Comparison of ENCODE assay signal across 9 cellular contexts in the genomic region with DNA sequence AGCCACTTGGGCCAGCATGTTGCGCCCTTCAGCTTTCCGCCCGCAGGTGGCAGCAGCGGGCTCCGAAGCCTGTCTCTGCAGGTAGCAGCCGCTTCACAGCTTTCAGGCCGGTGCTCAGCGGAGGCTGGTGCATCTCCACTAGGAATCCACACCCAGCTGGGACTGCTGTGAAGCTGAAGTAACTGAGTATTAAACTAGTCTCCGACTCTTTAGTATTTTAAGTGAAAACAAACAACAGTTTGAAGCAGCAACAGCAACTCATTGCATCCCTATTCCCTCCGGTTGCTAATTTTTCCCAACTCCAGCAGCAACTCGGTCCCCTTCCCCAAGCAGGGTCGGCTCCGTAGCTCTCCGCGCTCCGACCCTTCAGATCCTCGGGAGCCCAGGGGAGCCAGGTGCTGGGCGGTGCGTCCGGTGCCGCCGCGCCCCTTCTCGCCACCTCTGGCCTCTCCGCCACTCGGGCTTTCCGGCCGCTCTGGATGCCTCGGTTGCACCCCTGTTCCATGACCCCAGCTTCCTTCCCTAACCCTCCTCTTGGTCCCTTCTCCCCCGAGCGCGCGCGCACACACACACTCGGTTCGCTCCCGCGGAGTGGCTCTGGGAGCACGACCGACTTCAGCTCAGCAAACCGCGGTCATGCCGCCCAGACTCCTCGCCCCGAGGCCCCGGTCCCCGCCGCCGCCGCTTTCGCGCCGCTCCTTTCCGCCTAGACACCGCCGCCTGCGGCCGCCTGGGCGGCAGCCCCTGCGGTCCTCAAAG. TPM values are rescaled to one million over a fixed set of nuclear protein-coding genes. Genes with fewer than 3 reads are reported as not detected.
DNase-seq lines count a peak whose midpoint lies in the region; ATAC-seq, FAIRE-seq and TF ChIP-seq lines count a peak whose summit lies in the region.
"Had no signal": no experiment of that assay in that cellular context is flagged by ENCODE, and none has a peak within 500 bp of the region (broad histone marks: within the 10 kb centered on the region; RNA-seq: fewer than 3 reads in every experiment).

No MANE protein-coding gene starts in this region.

- TF ChIP-seq CTCF in H1 (IDR thresholded peaks at IDR 0.05; ENCODE audit: control extremely low read depth in 1 of 3, insufficient read depth in 1 of 3, low read depth in 1 of 3, low read length in 3 of 3) = peak; percentile 88 to 92 (median 89)

- no peak overlapping the region for H3K56ac ChIP-seq in H1 (replicated peaks; ENCODE audit: insufficient read length, low read depth, low read length)

- no peaks in the 10 kb centered on the region for H3K9me3 ChIP-seq in H1 (ENCODE audit: insufficient read depth in 2 of 2, low read depth in 1 of 2, low read length in 1 of 2)

- WGBS in H1 (ENCODE audit: extremely low coverage in 1 of 2, insufficient coverage in 1 of 2, insufficient read length in 1 of 2, insufficient replicate concordance in 2 of 2, low coverage in 1 of 2, low lambda C conversion rate in 2 of 2, missing lambda C conversion rate in 1 of 2), 2 experiments = 1% methylated on average over 48 of the region's 60 CpGs; no CpG with 5 or more reads in 1 of the 2 experiments

- H4K8ac ChIP-seq in H1 (ENCODE audit: extremely low read depth, insufficient read depth, low read length) = peak overlapping the region; percentile 68; the same call in 1 of the 2 replicates

- no peak overlapping the region for H2BK12ac ChIP-seq in H1 (ENCODE audit: low read depth, low read length)

- H3K27ac Mint-ChIP-seq in activated CD8-positive, alpha-beta T cell treated with anti-CD3 and anti-CD28 coated beads, Interleukin-2, amount 10 ng/mL, durations not matched to agents 7 days and 5 days = no peak overlapping the region

- DNase-seq in CD1c-positive myeloid dendritic cell (ENCODE audit: extremely low spot score) (peak; percentile 68), NCI-H526 (lab: John Stamatoyannopoulos, UW) (peak; percentile 77 to 94), H1 (ENCODE audit: low read depth in 1 of 2, low spot score in 2 of 2) (peak; percentile 69 to 94), medulla oblongata (ENCODE audit: extremely low spot score) (peak; percentile 89)
- peak; percentile 75 for DNase-seq in activated CD8-positive, alpha-beta T cell treated with anti-CD3 and anti-CD28 coated beads, Interleukin-2, amount 10 ng/mL, durations not matched to agents 7 days and 5 days
- peak; percentile 46 to 55 (median 46) for DNase-seq in stimulated activated CD4-positive, alpha-beta T cell treated with anti-CD3 and anti-CD28 coated beads, TNF-alpha, amount 100 ng/mL, for 48 hours (ENCODE audit: low read depth in 3 of 3)

- no peak for TF ChIP-seq POLR2A in H1 (IDR thresholded peaks at IDR 0.05; ENCODE audit: control extremely low read depth in 1 of 2, low read depth in 2 of 2, low read length in 2 of 2)

- H3K4me3 Mint-ChIP-seq in activated CD8-positive, alpha-beta T cell treated with anti-CD3 and anti-CD28 coated beads, Interleukin-2, amount 10 ng/mL, durations not matched to agents 7 days and 5 days = peak overlapping the region; percentile 45

- H2AK5ac ChIP-seq in H1 (ENCODE audit: low read depth, low read length) = no peak overlapping the region

- H4K20me1 ChIP-seq in H1 (replicated peaks in 1 of 2; ENCODE audit: control insufficient read depth in 1 of 2, insufficient read depth in 2 of 2, low read length in 2 of 2) = no peaks in the 10 kb centered on the region

- no peaks in the 10 kb centered on the region for H3K9me3 Mint-ChIP-seq in activated CD8-positive, alpha-beta T cell treated with anti-CD3 and anti-CD28 coated beads, Interleukin-2, amount 10 ng/mL, durations not matched to agents 7 days and 5 days (ENCODE audit: insufficient read depth)

- CTCF ChIA-PET in activated CD8-positive, alpha-beta T cell treated with anti-CD3 and anti-CD28 coated beads, Interleukin-2, amount 10 ng/mL, durations not matched to agents 7 days and 5 days (lab: Charles Lee) = interaction anchor here (0.8 to 1.9 kb wide), 12 partner anchors 11 to 1954 kb away, joined by 3 to 6 read pairs (median 4); no protein-coding TSS in a partner anchor
- CTCF ChIA-PET in H1 (lab: Charles Lee; ENCODE audit: partially characterized antibody) = interaction anchor here (0.6 to 3.8 kb wide), 47 partner anchors 8 to 997 kb away, joined by 3 to 24 read pairs (median 4); no protein-coding TSS in a partner anchor

- no peak overlapping the region for H3K23ac ChIP-seq in H1 (ENCODE audit: insufficient read length)

- peak overlapping the region; percentile 58 to 80 for H3K4me2 ChIP-seq in H1 (ENCODE audit: insufficient read depth in 1 of 2, low read depth in 2 of 2, low read length in 2 of 2)

- no peak overlapping the region for H4K5ac ChIP-seq in H1 (ENCODE audit: insufficient read length, low read depth, low read length)

- H3K23me2 ChIP-seq in H1 (ENCODE audit: low read depth, low read length) = peaks cover 8% of the 10 kb centered on the region; the same call in 1 of the 2 replicates

- ATAC-seq in GM19395 (IDR thresholded peaks at IDR 0.05; ENCODE audit: unreplicated experiment) (peak; percentile 97), HG03520 (IDR thresholded peaks at IDR 0.05; ENCODE audit: unreplicated experiment) (peak; percentile 96)
- ATAC-seq in activated CD8-positive, alpha-beta T cell treated with anti-CD3 and anti-CD28 coated beads, Interleukin-2, amount 10 ng/mL, durations not matched to agents 7 days and 5 days = peak; percentile 93

- H3K9ac ChIP-seq in H1 (replicated peaks in 1 of 4; ENCODE audit: extremely low read depth in 1 of 4, low read depth in 3 of 4, low read length in 3 of 4) = no peak overlapping the region; a peak in 1 of 7 replicates

- H3K4me3 ChIP-seq in H1 (ENCODE audit: extremely low read depth in 1 of 4, insufficient read depth in 2 of 4, low read depth in 3 of 4, low read length in 4 of 4) = peak overlapping the region; percentile 41 to 92 (median 56)

- peak overlapping the region; percentile 48; the same call in 1 of the 2 replicates for H3K18ac ChIP-seq in H1 (ENCODE audit: extremely low read depth, low read length)

- H2BK5ac ChIP-seq in H1 (ENCODE audit: low read depth, low read length) = peak overlapping the region; percentile 41; the same call in 1 of the 2 replicates

- H2BK15ac ChIP-seq in H1 (ENCODE audit: low read length) = no peak overlapping the region

- no peak overlapping the region for H2BK120ac ChIP-seq in H1 (replicated peaks; ENCODE audit: low read depth, low read length)

- H3K27me3 Mint-ChIP-seq in activated CD8-positive, alpha-beta T cell treated with anti-CD3 and anti-CD28 coated beads, Interleukin-2, amount 10 ng/mL, durations not matched to agents 7 days and 5 days (ENCODE audit: low read depth) = peaks cover 34% of the 10 kb centered on the region

- H3K14ac ChIP-seq in H1 (ENCODE audit: insufficient read length) = no peak overlapping the region

- H3K79me1 ChIP-seq in H1 (ENCODE audit: low read depth, low read length) = no peaks in the 10 kb centered on the region

- H3K27me3 ChIP-seq in H1 (replicated peaks in 1 of 4; ENCODE audit: control insufficient read depth in 3 of 4, extremely low read depth in 1 of 4, insufficient read depth in 3 of 4, low read length in 3 of 4) = peaks cover 3 to 15% (median 11%) of the 10 kb centered on the region in 4 experiments

- FAIRE-seq in H1 (lab: Jason Lieb, UNC) = no peak

- H3K4me1 Mint-ChIP-seq in activated CD8-positive, alpha-beta T cell treated with anti-CD3 and anti-CD28 coated beads, Interleukin-2, amount 10 ng/mL, durations not matched to agents 7 days and 5 days (ENCODE audit: low read depth) = peaks cover 5% of the 10 kb centered on the region

- no peak overlapping the region for H3K4ac ChIP-seq in H1 (replicated peaks; ENCODE audit: insufficient read length, low read depth, low read length)

- peak overlapping the region; percentile 66; the same call in 1 of the 2 replicates for H2AFZ ChIP-seq in H1 (ENCODE audit: low read length)

- POLR2A ChIA-PET in activated CD8-positive, alpha-beta T cell treated with anti-CD3 and anti-CD28 coated beads, Interleukin-2, amount 10 ng/mL, durations not matched to agents 7 days and 5 days (lab: Charles Lee) = no interaction called here
- POLR2A ChIA-PET in H1 (lab: Charles Lee; ENCODE audit: partially characterized antibody) = no interaction called here

- H2BK20ac ChIP-seq in H1 (ENCODE audit: low read length) = no peak overlapping the region

- no peaks in the 10 kb centered on the region; a peak in 1 of 7 replicates for H3K4me1 ChIP-seq in H1 (replicated peaks in 1 of 4; ENCODE audit: control insufficient read depth in 3 of 4, insufficient read depth in 4 of 4, low read length in 3 of 4)

- no peak for TF ChIP-seq EP300 in H1 (IDR thresholded peaks at IDR 0.05; ENCODE audit: borderline replicate concordance in 1 of 2, low read depth in 2 of 2, low read length in 2 of 2)

- H3K27ac ChIP-seq in H1 (ENCODE audit: low read depth, low read length) = no peak overlapping the region

- H3K36me3 Mint-ChIP-seq in activated CD8-positive, alpha-beta T cell treated with anti-CD3 and anti-CD28 coated beads, Interleukin-2, amount 10 ng/mL, durations not matched to agents 7 days and 5 days (ENCODE audit: low read depth) = no peaks in the 10 kb centered on the region

- no peaks in the 10 kb centered on the region for H3K36me3 ChIP-seq in H1 (ENCODE audit: control insufficient read depth in 2 of 4, insufficient read depth in 4 of 4, low read length in 3 of 4)

- H3K79me2 ChIP-seq in H1 (ENCODE audit: control insufficient read depth in 1 of 2, insufficient read depth in 2 of 2, low read length in 2 of 2) = no peaks in the 10 kb centered on the region

- no peak overlapping the region for H4K91ac ChIP-seq in H1 (replicated peaks; ENCODE audit: insufficient read length, low read length)

- peak; percentile 85 to 88 for TF ChIP-seq RAD21 in H1 (IDR thresholded peaks at IDR 0.05 in 1 of 2, conservative IDR thresholded peaks at IDR 0.05 in 1 of 2; ENCODE audit: low read depth in 2 of 2, low read length in 2 of 2)

TF ChIP-seq in H1, 55 proteins besides CTCF, POLR2A, EP300 and RAD21 (continues in another document):
- TF ChIP-seq, protein P1, sequence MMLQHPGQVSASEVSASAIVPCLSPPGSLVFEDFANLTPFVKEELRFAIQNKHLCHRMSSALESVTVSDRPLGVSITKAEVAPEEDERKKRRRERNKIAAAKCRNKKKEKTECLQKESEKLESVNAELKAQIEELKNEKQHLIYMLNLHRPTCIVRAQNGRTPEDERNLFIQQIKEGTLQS (IDR thresholded peaks at IDR 0.05; ENCODE audit: insufficient read depth, low read depth, low read length) = no peak
- TF ChIP-seq POU5F1 (IDR thresholded peaks at IDR 0.05; ENCODE audit: low read depth, low read length) (no peak), NRF1 (IDR thresholded peaks at IDR 0.05; ENCODE audit: low read depth, low read length) (no peak)

RNA-seq across cellular contexts. Expression of gene NKAIN2, which starts 0.8 kb away (rescaled TPM):
- not detected for total RNA-seq in activated CD8-positive, alpha-beta T cell treated with anti-CD3 and anti-CD28 coated beads, Interleukin-2, amount 10 ng/mL, durations not matched to agents 7 days and 5 days
- total RNA-seq in H1 (2021; fragmentation: NEBNext Ultra II Directional; extraction: Animal tissue kit (Norgen Biotek cat#: 25700)) = 0.34 TPM in 1 of 2 replicates, not detected in the other
- polyA plus RNA-seq in H1 (2011; rRNA removed) = 0.03 and 0.20 TPM in 2 replicates
- polyA plus RNA-seq in H1 (2011; cell fraction: cytosol; rRNA removed) = 0.06 TPM
- polyA plus RNA-seq in H1 (2011; cell fraction: nucleus; rRNA removed) = 0.09 TPM
- 0.07 to 0.26 TPM (median 0.14 TPM) in 4 replicates for polyA plus RNA-seq in H1 (2012, experiment 1 of 2)
- polyA plus RNA-seq in H1 (2012, experiment 2 of 2) = not detected
- polyA plus RNA-seq in H1 (2013, experiment 1 of 2) = 0.06 TPM
- 0.07 TPM for polyA plus RNA-seq in H1 (2013, experiment 2 of 2)
- 0.09 and 0.10 TPM in 2 replicates for polyA minus RNA-seq in H1 (2011; rRNA and poly(A)+ RNA removed)
- polyA minus RNA-seq in H1 (2011; cell fraction: cytosol; rRNA and poly(A)+ RNA removed) = not detected
- not detected for polyA minus RNA-seq in H1 (2011; cell fraction: nucleus; rRNA and poly(A)+ RNA removed)
- total RNA-seq: activated CD8-positive, alpha-beta memory T cell treated with anti-CD3 and anti-CD28 coated beads for 36 hours had no signal
